Comparison of ENCODE assay signal across 22 cellular contexts in genomic region chr3:184738519-184738890, GRCh38. TPM values are rescaled to one million over a fixed set of nuclear protein-coding genes. Genes with fewer than 3 reads are reported as not detected.
DNase-seq lines count a peak whose midpoint lies in the region; ATAC-seq and TF ChIP-seq lines count a peak whose summit lies in the region.
"Had no signal": no experiment of that assay in that cellular context is flagged by ENCODE, and none has a peak within 500 bp of the region (broad histone marks: within the 10 kb centered on the region; RNA-seq: fewer than 3 reads in every experiment).

No MANE protein-coding gene starts in this region.

- no peaks in the 10 kb centered on the region for H4K20me1 ChIP-seq in HCT116 (ENCODE audit: insufficient read depth)

- H3K36me3 ChIP-seq in HCT116 (ENCODE audit: control insufficient read depth in 1 of 2, insufficient read depth in 2 of 2, low read length in 2 of 2) (no peaks in the 10 kb centered on the region), trophoblast cell (ENCODE audit: control insufficient read depth in 1 of 2, insufficient read depth in 2 of 2, low read length in 2 of 2) (no peaks in the 10 kb centered on the region)
- H3K36me3 ChIP-seq: brain microvascular endothelial cell, sigmoid colon, tibial nerve had no signal

- H4K8ac ChIP-seq in trophoblast cell (ENCODE audit: low read depth, low read length), result no peak overlapping the region

- H2AFZ ChIP-seq in HCT116 (ENCODE audit: low read depth, low read length, poor library complexity, severe bottlenecking), result no peak overlapping the region
- no peak overlapping the region for H2AFZ ChIP-seq in trophoblast cell (ENCODE audit: insufficient read depth, low read length, poor library complexity)

- peak overlapping the region; percentile 29 for H2BK12ac ChIP-seq in trophoblast cell (ENCODE audit: low read length)

- WGBS in trophoblast cell (ENCODE audit: extremely low coverage, insufficient coverage, insufficient read length), result no CpG with 5 or more reads among the region's 8 CpGs

- no TSS peak for BruUV-seq in HCT116 (replicated peaks; lab: Mats Ljungman, UMichigan)

- no peak for DNase-seq in HCT116 (ENCODE audit: low read depth, low spot score)
- peak in 1 of 2 donors; percentile 41 for DNase-seq in trophoblast cell
- DNase-seq in H4 (ENCODE audit: low spot score), result no peak
- DNase-seq in NCI-H69 (lab: John Stamatoyannopoulos, UW), result no peak
- DNase-seq: activated CD4-positive, alpha-beta T cell treated with anti-CD3 and anti-CD28 coated beads for 48 hours; activated T-cell treated with anti-CD3 and anti-CD28 coated beads, Interleukin-2, amount 50 U/mL, for 4 hours; CD8-positive, alpha-beta memory T cell; effector CD4-positive, alpha-beta T cell; erythroblast; naive B cell; NCI-H2029; psoas muscle; sigmoid colon; stimulated activated CD8-positive, alpha-beta memory T cell treated with anti-CD3 and anti-CD28 coated beads, Interleukin-4, amount 100 ng/mL, for 48 hours had no signal

- no peaks in the 10 kb centered on the region for H3K9me2 ChIP-seq in HCT116 (ENCODE audit: insufficient read depth)

- POLR2A ChIA-PET in HCT116 (lab: Charles Lee), result no interaction called here

- no peak for TF ChIP-seq CTCF in HCT116 (IDR thresholded peaks at IDR 0.05 in 2 of 3, conservative IDR thresholded peaks at IDR 0.05 in 1 of 3; ENCODE audit: borderline replicate concordance in 1 of 3, insufficient read depth in 1 of 3, low read depth in 2 of 3, low read length in 2 of 3)

- H3K27me3 Mint-ChIP-seq in activated T-helper 17 cell treated with anti-CD3 and anti-CD28 coated beads, Interleukin-2, amount 50 U/mL, for 72 hours, result peaks cover 21% of the 10 kb centered on the region
- H3K27me3 Mint-ChIP-seq: stimulated activated naive CD8-positive, alpha-beta T cell treated with anti-CD3 and anti-CD28 coated beads, Interleukin-15, amount 100 ng/mL, for 72 hours had no signal

- peaks cover 23% of the 10 kb centered on the region for H3K79me1 ChIP-seq in trophoblast cell (ENCODE audit: low read length)

- H3K9me3 Mint-ChIP-seq in activated T-helper 17 cell treated with anti-CD3 and anti-CD28 coated beads, Interleukin-2, amount 50 U/mL, for 72 hours, result no peaks in the 10 kb centered on the region
- H3K9me3 Mint-ChIP-seq: activated T-cell treated with anti-CD3 and anti-CD28 coated beads, Interleukin-2, amount 50 U/mL, for 4 hours; CD8-positive, alpha-beta memory T cell; stimulated activated naive CD8-positive, alpha-beta T cell treated with anti-CD3 and anti-CD28 coated beads, Interleukin-15, amount 100 ng/mL, for 72 hours had no signal

- no peak overlapping the region for H2AK5ac ChIP-seq in trophoblast cell (ENCODE audit: low read length)

- intact Hi-C loops in HCT116 (cut with micrococcal nuclease), result no loop called here

- RAD21 ChIA-PET in HCT116 (lab: Charles Lee; ENCODE audit: low non-redundant PET in 1 of 2, low total read pairs in 2 of 2, uncharacterized antibody in 2 of 2, unreplicated experiment in 2 of 2), result no interaction called here

- H3K79me2 ChIP-seq in HCT116 (ENCODE audit: insufficient read depth, low read length), result no peaks in the 10 kb centered on the region
- H3K79me2 ChIP-seq in trophoblast cell (ENCODE audit: control insufficient read depth, insufficient read depth, low read length, poor library complexity), result no peaks in the 10 kb centered on the region

- no peak overlapping the region for H3K14ac ChIP-seq in trophoblast cell (ENCODE audit: low read length)

- H3K4me3 ChIP-seq in HCT116 (replicated peaks in 1 of 2; ENCODE audit: low read depth in 1 of 2, low read length in 2 of 2) (no peak overlapping the region), trophoblast cell (ENCODE audit: low read depth, low read length) (no peak overlapping the region)
- H3K4me3 ChIP-seq: psoas muscle, sigmoid colon, tibial nerve had no signal

- H3K4me3 Mint-ChIP-seq in activated T-helper 17 cell treated with anti-CD3 and anti-CD28 coated beads, Interleukin-2, amount 50 U/mL, for 72 hours, result no peak overlapping the region
- H3K4me3 Mint-ChIP-seq: activated T-cell treated with anti-CD3 and anti-CD28 coated beads, Interleukin-2, amount 50 U/mL, for 4 hours; B cell; CD8-positive, alpha-beta memory T cell; naive B cell; stimulated activated naive CD8-positive, alpha-beta T cell treated with anti-CD3 and anti-CD28 coated beads, Interleukin-15, amount 100 ng/mL, for 72 hours had no signal

- peak overlapping the region; percentile 33 for H4K91ac ChIP-seq in trophoblast cell (ENCODE audit: low read depth, low read length)

- no peak for TF ChIP-seq POLR2A in HCT116 (IDR thresholded peaks at IDR 0.05; ENCODE audit: borderline replicate concordance, extremely low read depth, insufficient read depth, insufficient read length)

- no peak overlapping the region for H3K4ac ChIP-seq in trophoblast cell (ENCODE audit: low read depth, low read length)

- H3K23ac ChIP-seq in trophoblast cell (ENCODE audit: low read length), result no peak overlapping the region

- no peak overlapping the region for H3K18ac ChIP-seq in trophoblast cell (ENCODE audit: low read length)

- H3K9me3 ChIP-seq in HCT116 (ENCODE audit: control insufficient read depth in 1 of 2, insufficient read depth in 1 of 2, low read depth in 1 of 2, low read length in 2 of 2) (no peaks in the 10 kb centered on the region), trophoblast cell (ENCODE audit: insufficient read depth, low read depth, low read length) (no peaks in the 10 kb centered on the region)
- H3K9me3 ChIP-seq: psoas muscle, sigmoid colon, tibial nerve had no signal

- H2BK5ac ChIP-seq in trophoblast cell (ENCODE audit: low read depth, low read length, poor library complexity), result no peak overlapping the region

- H3K27ac ChIP-seq in HCT116 (ENCODE audit: low read depth, low read length) (no peak overlapping the region), trophoblast cell (ENCODE audit: low read depth, low read length) (peak overlapping the region; percentile 77)
- H3K27ac ChIP-seq: brain microvascular endothelial cell, psoas muscle, sigmoid colon, tibial nerve had no signal

- H3K4me2 ChIP-seq in HCT116 (ENCODE audit: low read length) (0 out of 2 replicates have a peak overlapping the region, but pooled peaks have one; percentile 14), trophoblast cell (ENCODE audit: low read length) (peak overlapping the region; percentile 14)

- H3K36me3 Mint-ChIP-seq in activated T-helper 17 cell treated with anti-CD3 and anti-CD28 coated beads, Interleukin-2, amount 50 U/mL, for 72 hours (ENCODE audit: low read depth), result no peaks in the 10 kb centered on the region
- H3K36me3 Mint-ChIP-seq: CD8-positive, alpha-beta memory T cell; naive B cell had no signal

- H3K27me3 ChIP-seq in HCT116 (ENCODE audit: insufficient read depth, low read length), result no peaks in the 10 kb centered on the region
- no peaks in the 10 kb centered on the region for H3K27me3 ChIP-seq in trophoblast cell (ENCODE audit: insufficient read depth, low read length)
- H3K27me3 ChIP-seq: brain microvascular endothelial cell, sigmoid colon, tibial nerve had no signal

- no peak overlapping the region for H4K12ac ChIP-seq in trophoblast cell (ENCODE audit: low read depth, low read length)

- no peak overlapping the region for H2BK120ac ChIP-seq in trophoblast cell (ENCODE audit: insufficient read depth, low read length, poor library complexity)

- no peak for TF ChIP-seq RAD21 in HCT116 (IDR thresholded peaks at IDR 0.05; ENCODE audit: low read depth)

- H3K27ac Mint-ChIP-seq in activated T-helper 17 cell treated with anti-CD3 and anti-CD28 coated beads, Interleukin-2, amount 50 U/mL, for 72 hours, result peak overlapping the region; percentile 28
- H3K27ac Mint-ChIP-seq: B cell; CD8-positive, alpha-beta memory T cell; stimulated activated naive CD8-positive, alpha-beta T cell treated with anti-CD3 and anti-CD28 coated beads, Interleukin-15, amount 100 ng/mL, for 72 hours had no signal

- H3K4me1 ChIP-seq in HCT116 (ENCODE audit: control insufficient read depth in 1 of 2, insufficient read depth in 2 of 2, low read length in 2 of 2) (peaks cover 20 to 37% of the 10 kb centered on the region in 2 experiments), trophoblast cell (ENCODE audit: control insufficient read depth in 1 of 2, insufficient read depth in 2 of 2, low read length in 2 of 2) (peaks cover 42 to 54% of the 10 kb centered on the region in 2 experiments)
- H3K4me1 ChIP-seq: psoas muscle had no signal

- ATAC-seq in HCT116, result no peak
- no peak for ATAC-seq in activated T-helper 17 cell treated with anti-CD3 and anti-CD28 coated beads, Interleukin-2, amount 50 U/mL, for 72 hours (replicated peaks)
- ATAC-seq in esophagus mucosa, result peak; percentile 1
- ATAC-seq in HG03378 (IDR thresholded peaks at IDR 0.05; ENCODE audit: unreplicated experiment), result no peak
- no peak for ATAC-seq in GM21576 (IDR thresholded peaks at IDR 0.05; ENCODE audit: unreplicated experiment)
- ATAC-seq: activated T-cell treated with anti-CD3 and anti-CD28 coated beads, Interleukin-2, amount 50 U/mL, for 4 hours; psoas muscle; stimulated activated naive CD8-positive, alpha-beta T cell treated with anti-CD3 and anti-CD28 coated beads, Interleukin-15, amount 100 ng/mL, for 72 hours had no signal

- CTCF ChIA-PET in HCT116 (lab: Charles Lee), result interaction anchor here (1.1 kb wide), 1 partner anchor 177 kb away, joined by 5 read pairs; the partner anchor contains the start of gene EPHB3

- no peaks in the 10 kb centered on the region for H3K4me1 Mint-ChIP-seq in activated T-helper 17 cell treated with anti-CD3 and anti-CD28 coated beads, Interleukin-2, amount 50 U/mL, for 72 hours
- H3K4me1 Mint-ChIP-seq: B cell; CD8-positive, alpha-beta memory T cell; naive B cell had no signal

- H3K9ac ChIP-seq in HCT116 (ENCODE audit: low read length) (no peak overlapping the region), trophoblast cell (ENCODE audit: low read length) (no peak overlapping the region)

TF ChIP-seq in HCT116, 20 proteins besides CTCF, POLR2A, EP300 and RAD21:
- no peak for TF ChIP-seq ZNF274 (IDR thresholded peaks at IDR 0.05; ENCODE audit: low read depth, low read length)

RNA-seq across cellular contexts. Expression of gene MAGEF1, which starts 26.6 kb away (rescaled TPM):
- total RNA-seq in HCT116 (2021; ENCODE audit: unreplicated experiment), result 44.1 TPM
- 27.4 and 32.4 TPM in 2 replicates for polyA plus RNA-seq in HCT116 (2012)
- 1 to 10 TPM; 7.4 to 8.1 TPM for total RNA-seq in activated T-helper 17 cell treated with anti-CD3 and anti-CD28 coated beads, Interleukin-2, amount 50 U/mL, for 72 hours
- total RNA-seq in esophagus mucosa, result 16.1 TPM
- polyA plus RNA-seq in trophoblast cell (2013), result 28.9 and 31.1 TPM in 2 replicates
- total RNA-seq in H4 (2014; rRNA removed; shearing (Covaris generic)), result 51.8 and 55.4 TPM in 2 replicates
